8 cellular contexts compared by ENCODE assay signal in the genomic region with DNA sequence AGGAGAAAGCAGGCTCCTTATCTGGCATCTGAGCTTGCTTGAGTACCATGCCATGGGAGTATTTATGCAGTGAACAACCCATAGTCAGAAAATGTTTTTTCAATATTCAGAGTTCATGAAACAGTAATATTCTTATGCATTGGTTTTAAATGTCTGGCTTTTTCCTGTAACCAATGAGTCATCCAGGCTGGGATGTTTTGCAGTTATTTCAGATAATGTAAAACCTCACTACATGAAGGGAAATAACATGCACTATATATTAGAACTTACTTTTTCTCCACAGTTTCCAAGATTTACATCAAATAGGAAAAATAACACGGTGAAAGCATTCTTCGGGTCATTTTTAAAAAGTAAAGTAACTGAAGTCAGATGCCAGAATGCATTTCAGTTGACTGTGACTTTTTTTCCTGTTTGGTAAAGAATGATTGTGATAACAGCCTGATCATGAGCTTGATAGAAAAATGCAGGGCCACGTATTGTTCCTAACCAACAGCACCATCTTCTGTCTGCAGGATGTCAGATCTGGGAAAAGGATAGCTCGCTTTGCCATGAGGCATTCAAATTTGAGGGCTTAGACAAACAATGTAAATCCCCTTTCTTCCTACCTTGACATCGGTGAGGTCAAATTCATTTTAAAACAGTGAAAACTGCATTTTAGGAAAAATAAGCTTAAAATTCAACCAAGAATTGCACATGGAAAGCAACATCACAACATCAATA.
DNase-seq lines count a peak whose midpoint lies in the region; ATAC-seq and TF ChIP-seq lines count a peak whose summit lies in the region.

No MANE protein-coding gene starts in this region.

- DNase-seq in GM10248 (ENCODE audit: extremely low spot score) (no peak), NCI-H226 (peak; percentile 15), chondrocyte (ENCODE audit: low spot score) (no peak), nephron progenitor cell (peak; percentile 4), EL (no peak)
- no peak for DNase-seq in activated CD8-positive, alpha-beta memory T cell treated with anti-CD3 and anti-CD28 coated beads, Interleukin-2, amount 10 ng/mL, durations not matched to agents 7 days and 5 days

- peak; percentile 42 for TF ChIP-seq CTCF in GM10248 (IDR thresholded peaks at IDR 0.05; ENCODE audit: control extremely low read depth, extremely low read depth, low read depth, missing control alignments)
- TF ChIP-seq CTCF in chondrocyte (IDR thresholded peaks at IDR 0.05), result peak; percentile 55
- TF ChIP-seq CTCF in nephron progenitor cell (IDR thresholded peaks at IDR 0.05), result peak; percentile 59

- ATAC-seq in activated CD8-positive, alpha-beta memory T cell treated with anti-CD3 and anti-CD28 coated beads, Interleukin-2, amount 10 ng/mL, durations not matched to agents 7 days and 5 days, result no peak
- ATAC-seq in GM21423 (IDR thresholded peaks at IDR 0.05; ENCODE audit: unreplicated experiment), result no peak
- no peak for ATAC-seq in GM21447 (IDR thresholded peaks at IDR 0.05; ENCODE audit: unreplicated experiment)

- peaks cover 5% of the 10 kb centered on the region for H3K27me3 Mint-ChIP-seq in chondrocyte (ENCODE audit: low read depth)
- no peaks in the 10 kb centered on the region for H3K27me3 Mint-ChIP-seq in nephron progenitor cell (ENCODE audit: low read depth, poor library complexity)
- H3K27me3 Mint-ChIP-seq in activated CD8-positive, alpha-beta memory T cell treated with anti-CD3 and anti-CD28 coated beads, Interleukin-2, amount 10 ng/mL, durations not matched to agents 7 days and 5 days, result no peaks in the 10 kb centered on the region

- H3K36me3 Mint-ChIP-seq in chondrocyte (ENCODE audit: low read depth), result no peaks in the 10 kb centered on the region
- no peaks in the 10 kb centered on the region for H3K36me3 Mint-ChIP-seq in nephron progenitor cell (ENCODE audit: low read depth)
- H3K36me3 Mint-ChIP-seq in activated CD8-positive, alpha-beta memory T cell treated with anti-CD3 and anti-CD28 coated beads, Interleukin-2, amount 10 ng/mL, durations not matched to agents 7 days and 5 days, result no peaks in the 10 kb centered on the region

- H3K4me1 Mint-ChIP-seq in chondrocyte (ENCODE audit: low read depth), result peaks cover 2% of the 10 kb centered on the region
- H3K4me1 Mint-ChIP-seq in nephron progenitor cell, result no peaks in the 10 kb centered on the region
- no peaks in the 10 kb centered on the region for H3K4me1 Mint-ChIP-seq in activated CD8-positive, alpha-beta memory T cell treated with anti-CD3 and anti-CD28 coated beads, Interleukin-2, amount 10 ng/mL, durations not matched to agents 7 days and 5 days

- H3K9me3 Mint-ChIP-seq in chondrocyte (ENCODE audit: low read depth) (no peaks in the 10 kb centered on the region), nephron progenitor cell (no peaks in the 10 kb centered on the region)
- peaks cover 11% of the 10 kb centered on the region for H3K9me3 Mint-ChIP-seq in activated CD8-positive, alpha-beta memory T cell treated with anti-CD3 and anti-CD28 coated beads, Interleukin-2, amount 10 ng/mL, durations not matched to agents 7 days and 5 days (ENCODE audit: low read depth)

- CTCF ChIA-PET in GM10248 (lab: Yijun Ruan, JAX), result interaction anchor here (1.3 to 2.0 kb wide), 3 partner anchors 11 to 1015 kb away, joined by 3 to 7 read pairs (median 4); no protein-coding TSS in a partner anchor
- CTCF ChIA-PET in activated CD8-positive, alpha-beta memory T cell treated with anti-CD3 and anti-CD28 coated beads, Interleukin-2, amount 10 ng/mL, durations not matched to agents 7 days and 5 days (lab: Charles Lee), result no interaction called here

- no peak overlapping the region for H3K27ac Mint-ChIP-seq in chondrocyte (ENCODE audit: unreplicated experiment)
- H3K27ac Mint-ChIP-seq in nephron progenitor cell, result no peak overlapping the region
- H3K27ac Mint-ChIP-seq in activated CD8-positive, alpha-beta memory T cell treated with anti-CD3 and anti-CD28 coated beads, Interleukin-2, amount 10 ng/mL, durations not matched to agents 7 days and 5 days, result no peak overlapping the region

- no peak overlapping the region for H3K4me3 Mint-ChIP-seq in chondrocyte (ENCODE audit: unreplicated experiment)
- no peak overlapping the region for H3K4me3 Mint-ChIP-seq in nephron progenitor cell
- H3K4me3 Mint-ChIP-seq in activated CD8-positive, alpha-beta memory T cell treated with anti-CD3 and anti-CD28 coated beads, Interleukin-2, amount 10 ng/mL, durations not matched to agents 7 days and 5 days, result no peak overlapping the region

- POLR2A ChIA-PET in GM10248 (lab: Yijun Ruan, JAX), result no interaction called here

Comparison
In these comparisons a context has a peak if more than half of its experiments do, and no peak if none do; other contexts are left out.
1. DNase-seq: peak in NCI-H226 (single experiment) and nephron progenitor cell (single experiment); none in GM10248 (single experiment), chondrocyte (single experiment), activated CD8-positive, alpha-beta memory T cell treated with anti-CD3 and anti-CD28 coated beads, Interleukin-2, amount 10 ng/mL, durations not matched to agents 7 days and 5 days (single experiment) and EL (single experiment).
2. Peak in every context shown above with its lines, with median percentiles within 50 percentile points of each other: CTCF ChIP-seq.